28 cellular contexts compared by ENCODE assay signal in genomic region chr2:226607379-226607778, GRCh38.
A peak's percentile ranks its signal among the peaks of the same experiment; 100 is the strongest.
DNase-seq lines count a peak whose midpoint lies in the region; ATAC-seq, FAIRE-seq and TF ChIP-seq lines count a peak whose summit lies in the region.
"Had no signal": no experiment of that assay in that cellular context is flagged by ENCODE, and none has a peak within 500 bp of the region (broad histone marks: within the 10 kb centered on the region; RNA-seq: fewer than 3 reads in every experiment).

No MANE protein-coding gene starts in this region.

- H4K8ac ChIP-seq in mesenchymal stem cell (ENCODE audit: low read length) = no peak overlapping the region

- no peaks in the 10 kb centered on the region for H3K36me3 Mint-ChIP-seq in GM23338 (ENCODE audit: low read depth)
- H3K36me3 Mint-ChIP-seq: activated naive CD8-positive, alpha-beta T cell treated with anti-CD3 and anti-CD28 coated beads for 36 hours had no signal

- H3K4me2 ChIP-seq in DND-41 (ENCODE audit: insufficient read depth, low read length) (peak overlapping the region; percentile 53), mesenchymal stem cell (ENCODE audit: low read length, poor library complexity, severe bottlenecking) (no peak overlapping the region), GM23338 (no peak overlapping the region)
- H3K4me2 ChIP-seq: BLaER1 treated with 17β-estradiol and CSF1 and Interleukin-3, amounts not matched to agents 10 nM and 100 nM; smooth muscle cell had no signal

- no peak overlapping the region for H2BK5ac ChIP-seq in mesenchymal stem cell (ENCODE audit: low read depth, low read length, poor library complexity, severe bottlenecking)

- no peak overlapping the region for H3K23ac ChIP-seq in mesenchymal stem cell (ENCODE audit: low read length in 2 of 2)

- H3K36me3 ChIP-seq in DND-41 (ENCODE audit: insufficient read depth, low read length) (no peaks in the 10 kb centered on the region), bronchial epithelial cell (ENCODE audit: control insufficient read depth, insufficient read depth, low read length) (no peaks in the 10 kb centered on the region), mesenchymal stem cell (ENCODE audit: control insufficient read depth in 1 of 2, insufficient read depth in 2 of 2, low read depth in 1 of 2, low read length in 2 of 2) (no peaks in the 10 kb centered on the region), GM23338 (ENCODE audit: insufficient read depth) (no peaks in the 10 kb centered on the region)
- H3K36me3 ChIP-seq: ascending aorta; BLaER1 treated with 17β-estradiol and CSF1 and Interleukin-3, amounts not matched to agents 10 nM and 100 nM; pancreas; right atrium auricular region; transverse colon had no signal

- DNase-seq in DND-41 (no peak), NCI-H226 (peak; percentile 96), bronchial epithelial cell (ENCODE audit: low read depth) (peak; percentile 28), mesenchymal stem cell (peak; percentile 49), GM23338 (ENCODE audit: low spot score) (no peak), activated gamma-delta T cell treated with Interleukin-2 at 50 U/mL for 16 hours (no peak), GM12891 (ENCODE audit: insufficient read length, low spot score) (no peak), Kasumi-1 (lab: John Stamatoyannopoulos, UW) (no peak)
- DNase-seq: activated naive CD8-positive, alpha-beta T cell treated with anti-CD3 and anti-CD28 coated beads for 36 hours; activated T-cell treated with anti-CD3 and anti-CD28 coated beads for 4 hours; COR-L47; DMS79 treated with DMSO at 0.1 percent for 48 hours; left cardiac atrium; NCI-H1105 treated with DMSO at 0.1 percent for 48 hours; NCI-H1930; NCI-H69; nephron progenitor cell; pancreas; stimulated activated CD4-positive, alpha-beta T cell treated with anti-CD3 and anti-CD28 coated beads, Interleukin-2, amount 100 ng/mL, for 24 hours; T-helper 17 cell; transverse colon had no signal

- no peak overlapping the region for H2BK120ac ChIP-seq in mesenchymal stem cell (ENCODE audit: low read depth, low read length)

- no peak overlapping the region for H2BK15ac ChIP-seq in mesenchymal stem cell (ENCODE audit: low read depth, poor library complexity, severe bottlenecking)

- H4K91ac ChIP-seq in mesenchymal stem cell (ENCODE audit: low read length) = no peak overlapping the region

- H2AFZ ChIP-seq in DND-41 (ENCODE audit: low read depth, low read length) = no peak overlapping the region; the same call in 1 of the 2 replicates
- no peak overlapping the region for H2AFZ ChIP-seq in mesenchymal stem cell (ENCODE audit: low read depth, low read length)
- H2AFZ ChIP-seq in GM23338 = no peak overlapping the region

- no peak overlapping the region for H2AK5ac ChIP-seq in mesenchymal stem cell (ENCODE audit: low read length, severe bottlenecking)

- H3K79me1 ChIP-seq in mesenchymal stem cell (replicated peaks; ENCODE audit: low read length, poor library complexity, severe bottlenecking) = no peaks in the 10 kb centered on the region

- H3K79me2 ChIP-seq in DND-41 (ENCODE audit: insufficient read depth, low read length) (no peaks in the 10 kb centered on the region), GM23338 (replicated peaks; ENCODE audit: insufficient read depth) (no peaks in the 10 kb centered on the region)

- peak overlapping the region; percentile 40; the same call in 1 of the 2 replicates for H3K9ac ChIP-seq in DND-41 (ENCODE audit: low read depth, low read length)
- H3K9ac ChIP-seq in mesenchymal stem cell (ENCODE audit: low read length) = peak overlapping the region; percentile 29
- H3K9ac ChIP-seq: BLaER1 treated with 17β-estradiol and CSF1 and Interleukin-3, amounts not matched to agents 10 nM and 100 nM had no signal

- no peaks in the 10 kb centered on the region for H3K9me3 ChIP-seq in DND-41 (ENCODE audit: insufficient read depth, low read length, severe bottlenecking)
- no peaks in the 10 kb centered on the region for H3K9me3 ChIP-seq in mesenchymal stem cell (ENCODE audit: control insufficient read depth, low read length)
- H3K9me3 ChIP-seq: ascending aorta; BLaER1 treated with 17β-estradiol and CSF1 and Interleukin-3, amounts not matched to agents 10 nM and 100 nM; pancreas; right atrium auricular region; transverse colon had no signal

- H3K14ac ChIP-seq in mesenchymal stem cell (ENCODE audit: low read length in 2 of 2) = no peak overlapping the region

- H3K4me1 ChIP-seq in DND-41 (ENCODE audit: insufficient read depth, low read length) (peaks cover 56% of the 10 kb centered on the region), mesenchymal stem cell (ENCODE audit: control insufficient read depth, insufficient read depth, low read depth, low read length) (no peaks in the 10 kb centered on the region), GM23338 (ENCODE audit: insufficient read depth) (no peaks in the 10 kb centered on the region)
- H3K4me1 ChIP-seq: BLaER1 treated with 17β-estradiol and CSF1 and Interleukin-3, amounts not matched to agents 10 nM and 100 nM; pancreas; right atrium auricular region; transverse colon had no signal

- H3K9me3 Mint-ChIP-seq in GM23338 = no peaks in the 10 kb centered on the region
- H3K9me3 Mint-ChIP-seq: activated naive CD8-positive, alpha-beta T cell treated with anti-CD3 and anti-CD28 coated beads for 36 hours; nephron progenitor cell had no signal

- H3K4me3 Mint-ChIP-seq in GM23338 = no peak overlapping the region
- H3K4me3 Mint-ChIP-seq: activated naive CD8-positive, alpha-beta T cell treated with anti-CD3 and anti-CD28 coated beads for 36 hours; nephron progenitor cell; T-helper 17 cell had no signal

- no peaks in the 10 kb centered on the region for H3K27me3 Mint-ChIP-seq in GM23338 (ENCODE audit: insufficient read depth, low read depth, poor library complexity)

- H3K27ac Mint-ChIP-seq in GM23338 = no peak overlapping the region
- H3K27ac Mint-ChIP-seq: activated naive CD8-positive, alpha-beta T cell treated with anti-CD3 and anti-CD28 coated beads for 36 hours; nephron progenitor cell; T-helper 17 cell had no signal

- H3K27me3 ChIP-seq in DND-41 (ENCODE audit: insufficient read depth, low read length, poor library complexity) (no peaks in the 10 kb centered on the region), bronchial epithelial cell (ENCODE audit: control insufficient read depth, insufficient read depth, low read length) (no peaks in the 10 kb centered on the region), mesenchymal stem cell (ENCODE audit: control insufficient read depth in 1 of 2, insufficient read depth in 1 of 2, low read length in 2 of 2) (no peaks in the 10 kb centered on the region), GM23338 (ENCODE audit: insufficient read depth) (no peaks in the 10 kb centered on the region)
- H3K27me3 ChIP-seq: ascending aorta; BLaER1 treated with 17β-estradiol and CSF1 and Interleukin-3, amounts not matched to agents 10 nM and 100 nM; pancreas; right atrium auricular region; transverse colon had no signal

- H3K4me3 ChIP-seq in DND-41 (ENCODE audit: low read depth in 1 of 2, low read length in 2 of 2) (no peak overlapping the region), bronchial epithelial cell (ENCODE audit: low read depth, low read length) (no peak overlapping the region), mesenchymal stem cell (ENCODE audit: insufficient read depth in 1 of 2, low read depth in 1 of 2, low read length in 2 of 2) (no peak overlapping the region), GM23338 (no peak overlapping the region)
- H3K4me3 ChIP-seq: ascending aorta; BLaER1 treated with 17β-estradiol and CSF1 and Interleukin-3, amounts not matched to agents 10 nM and 100 nM; pancreas; right atrium auricular region; smooth muscle cell; transverse colon had no signal

- H2BK12ac ChIP-seq in mesenchymal stem cell (ENCODE audit: low read length in 2 of 2) = no peak overlapping the region

- ATAC-seq in DND-41 (ENCODE audit: insufficient read depth, low read depth) = no peak
- no peak for ATAC-seq in GM23338
- ATAC-seq: pancreas, T-helper 17 cell had no signal

- H3K4me1 Mint-ChIP-seq in GM23338 = no peaks in the 10 kb centered on the region

- no peaks in the 10 kb centered on the region for H4K20me1 ChIP-seq in DND-41 (ENCODE audit: insufficient read depth, low read length)
- H4K20me1 ChIP-seq in GM23338 (replicated peaks; ENCODE audit: insufficient read depth) = no peaks in the 10 kb centered on the region
- H4K20me1 ChIP-seq: BLaER1 treated with 17β-estradiol and CSF1 and Interleukin-3, amounts not matched to agents 10 nM and 100 nM had no signal

- no peak for FAIRE-seq in bronchial epithelial cell (lab: Jason Lieb, UNC)
- no peak for FAIRE-seq in GM12891 (lab: Jason Lieb, UNC)
- FAIRE-seq: endothelial cell of umbilical vein, GM18507, pancreas had no signal

- H3K9me2 ChIP-seq in GM23338 (ENCODE audit: insufficient read depth) = peaks cover 4% of the 10 kb centered on the region; the same call in 1 of the 2 replicates

- no peak overlapping the region for H3K4ac ChIP-seq in mesenchymal stem cell (ENCODE audit: low read depth in 1 of 2, low read length in 2 of 2)

- H3K18ac ChIP-seq in mesenchymal stem cell (ENCODE audit: low read depth in 1 of 2, low read length in 2 of 2) = no peak overlapping the region

- no peak for TF ChIP-seq CTCF in DND-41 (IDR thresholded peaks at IDR 0.05; ENCODE audit: borderline replicate concordance, extremely low read depth, low read length, poor library complexity, severe bottlenecking)
- TF ChIP-seq CTCF in bronchial epithelial cell (IDR thresholded peaks at IDR 0.05; ENCODE audit: insufficient read depth, low read length, severe bottlenecking) = no peak
- TF ChIP-seq CTCF in GM23338 (conservative IDR thresholded peaks at IDR 0.05; ENCODE audit: low read depth in 2 of 2) = no peak

- TF ChIP-seq POLR2A in GM12891 (IDR thresholded peaks at IDR 0.05; ENCODE audit: low read depth, low read length) = no peak

- peak overlapping the region; percentile 75 for H3K27ac ChIP-seq in DND-41 (ENCODE audit: low read length)
- no peak overlapping the region for H3K27ac ChIP-seq in mesenchymal stem cell (ENCODE audit: low read length, poor library complexity, severe bottlenecking)
- no peak overlapping the region for H3K27ac ChIP-seq in GM23338 (ENCODE audit: low read depth)
- H3K27ac ChIP-seq: ascending aorta; BLaER1 treated with 17β-estradiol and CSF1 and Interleukin-3, amounts not matched to agents 10 nM and 100 nM; HL-60; pancreas; right atrium auricular region; transverse colon had no signal

- H3F3A ChIP-seq in GM23338 (replicated peaks; ENCODE audit: low read depth) = no peaks in the 10 kb centered on the region

- WGBS in mesenchymal stem cell = 81% methylated on average over 2 of the region's 4 CpGs

TF ChIP-seq in GM23338, 12 proteins besides CTCF, POLR2A, EP300 and RAD21 (continues in another document):
- TF ChIP-seq JUNB (IDR thresholded peaks at IDR 0.05; ENCODE audit: unreplicated experiment) (no peak), STAT1 (IDR thresholded peaks at IDR 0.05; ENCODE audit: unreplicated experiment) (no peak), ZNF331 (CRISPR knock-in tag; IDR thresholded peaks at IDR 0.05; ENCODE audit: low read depth) (no peak)

TF ChIP-seq in GM12891, 5 proteins besides CTCF, POLR2A, EP300 and RAD21:
- TF ChIP-seq TAF1 (IDR thresholded peaks at IDR 0.05; ENCODE audit: low read depth, low read length) = no peak

Comparison
In these comparisons a context has a peak if more than half of its experiments do, and no peak if none do; other contexts are left out.
1. DNase-seq: peak in NCI-H226 (single experiment), bronchial epithelial cell (single experiment) and mesenchymal stem cell (single experiment); none in DND-41 (single experiment), GM23338 (single experiment), activated gamma-delta T cell treated with Interleukin-2 at 50 U/mL for 16 hours (single experiment), GM12891 (single experiment) and Kasumi-1 (0 of 2).